10 cellular contexts compared by ENCODE assay signal in genomic region chr2:119352357-119352756, GRCh38. TPM values are rescaled to one million over a fixed set of nuclear protein-coding genes. Genes with fewer than 3 reads are reported as not detected.
DNase-seq lines count a peak whose midpoint lies in the region; ATAC-seq and TF ChIP-seq lines count a peak whose summit lies in the region.
"Had no signal": no experiment of that assay in that cellular context is flagged by ENCODE, and none has a peak within 500 bp of the region (broad histone marks: within the 10 kb centered on the region; RNA-seq: fewer than 3 reads in every experiment).

No MANE protein-coding gene starts in this region.

- no peak for TF ChIP-seq CTCF in psoas muscle (IDR thresholded peaks at IDR 0.05)

- ATAC-seq in HG03025 (IDR thresholded peaks at IDR 0.05; ENCODE audit: low FRiP score, unreplicated experiment), result peak; percentile 92
- ATAC-seq in psoas muscle, result peak; percentile 63 to 91 (median 86)
- ATAC-seq in sciatic nerve, result no peak
- ATAC-seq in T-cell (replicated peaks in 1 of 4), result no peak

- H3K4me3 Mint-ChIP-seq in T-cell, result no peak overlapping the region

- CTCF ChIA-PET in T-cell (lab: Charles Lee), result no interaction called here

- intact Hi-C loops in psoas muscle (cut with DNase I), result no loop called here
- intact Hi-C loops in sciatic nerve (cut with DNase I), result no loop called here

- H3K36me3 ChIP-seq in psoas muscle (ENCODE audit: insufficient read depth in 1 of 2, low read depth in 1 of 2), result no peaks in the 10 kb centered on the region

- H3K27ac Mint-ChIP-seq in T-cell, result no peak overlapping the region

- DNase-seq in DMS53 (lab: John Stamatoyannopoulos, UW) (peak; percentile 16), DMS53 treated with DMSO at 0.1 percent for 48 hours (lab: John Stamatoyannopoulos, UW; ENCODE audit: unreplicated experiment) (no peak), OCI-M1 (lab: John Stamatoyannopoulos, UW) (peak; percentile 18), psoas muscle (no peak), sciatic nerve (ENCODE audit: low spot score) (no peak), T-cell (no peak), COLO668 (lab: John Stamatoyannopoulos, UW; ENCODE audit: unreplicated experiment) (no peak)

- no peaks in the 10 kb centered on the region for H3K27me3 ChIP-seq in psoas muscle (ENCODE audit: insufficient read depth in 3 of 3, low read length in 2 of 3)

- H3K4me3 ChIP-seq in psoas muscle, result no peak overlapping the region

- H3K9me3 ChIP-seq in psoas muscle, result no peaks in the 10 kb centered on the region

- peaks cover 29% of the 10 kb centered on the region for H3K4me1 ChIP-seq in psoas muscle

- H3K36me3 Mint-ChIP-seq in T-cell, result no peaks in the 10 kb centered on the region

- no peaks in the 10 kb centered on the region for H3K9me3 Mint-ChIP-seq in T-cell

- POLR2A ChIA-PET in T-cell (lab: Charles Lee), result no interaction called here

- H3K4me1 Mint-ChIP-seq in T-cell, result peaks cover 0 to 5% (median 4%) of the 10 kb centered on the region in 3 donors

- no peaks in the 10 kb centered on the region for H3K27me3 Mint-ChIP-seq in T-cell

- peak overlapping the region; percentile 46 for H3K27ac ChIP-seq in psoas muscle
- H3K27ac ChIP-seq: 22Rv1, epithelial cell of prostate had no signal

RNA-seq across cellular contexts. Expression of gene C2orf76, which starts 14.3 kb away (rescaled TPM):
- 1 to 10 TPM; 4.1 to 7.2 (median 6.0) TPM for total RNA-seq in psoas muscle
- polyA plus RNA-seq in psoas muscle, result 1 to 10 TPM; 6.1 to 9.3 (median 7.9) TPM
- 17.6 TPM for total RNA-seq in sciatic nerve
- 1 to 10 TPM; 5.2 to 9.0 (median 7.4) TPM for total RNA-seq in T-cell

RNA-seq across cellular contexts. Expression of gene DBI, which starts 14.4 kb away (rescaled TPM):
- total RNA-seq in psoas muscle (10 to 100 TPM; 50.6 to 88.7 (median 53.4) TPM), sciatic nerve (105 TPM), T-cell (10 to 100 TPM; 33.4 to 55.5 (median 44.3) TPM)
- 100 to 1,000 TPM; 198 to 264 (median 199) TPM for polyA plus RNA-seq in psoas muscle

Comparison
In these comparisons a context has a peak if more than half of its experiments do, and no peak if none do; other contexts are left out.
1. DNase-seq: peak in DMS53 (single experiment) and OCI-M1 (single experiment); none in DMS53 treated with DMSO at 0.1 percent for 48 hours (single experiment), psoas muscle (0 of 2), sciatic nerve (single experiment), T-cell (0 of 34) and COLO668 (single experiment).
2. ATAC-seq: peak in HG03025 (single experiment) and psoas muscle (4 of 4); none in sciatic nerve (single experiment) and T-cell (0 of 4).